In genomic region chr19:28608292-28608691, GRCh38 we compare ENCODE assay signal across 25 cellular contexts.
"Had no signal": no experiment of that assay in that cellular context is flagged by ENCODE, and none has a peak within 500 bp of the region (broad histone marks: within the 10 kb centered on the region; RNA-seq: fewer than 3 reads in every experiment).

No MANE protein-coding gene starts in this region.

- H3K4me3 ChIP-seq: coronary artery, dorsolateral prefrontal cortex, esophagus muscularis mucosa, gastroesophageal sphincter, heart left ventricle, hepatocyte, left lung, lower lobe of right lung, mucosa of descending colon had no signal

- ATAC-seq: foreskin keratinocyte, gastroesophageal sphincter, heart left ventricle, left lung, left ventricle myocardium superior, lower lobe of right lung, mucosa of descending colon had no signal

- H3K4me2 ChIP-seq: hepatocyte had no signal

- H3K27ac ChIP-seq: coronary artery, dorsolateral prefrontal cortex, esophagus muscularis mucosa, foreskin keratinocyte, gastroesophageal sphincter, heart left ventricle, hepatocyte, left lung, lower lobe of right lung had no signal

- H3K36me3 Mint-ChIP-seq: immature natural killer cell, mesothelial cell of epicardium had no signal

- FAIRE-seq: colon, endothelial cell of umbilical vein, frontal cortex, kidney had no signal

- H3K27me3 ChIP-seq: dorsolateral prefrontal cortex, esophagus muscularis mucosa, foreskin keratinocyte, gastroesophageal sphincter, heart left ventricle, hepatocyte, left lung had no signal

- H3K4me1 Mint-ChIP-seq: immature natural killer cell, mesothelial cell of epicardium had no signal

- H2AFZ ChIP-seq: hepatocyte had no signal

- H3K27me3 Mint-ChIP-seq: naive B cell had no signal

- H3K4me1 ChIP-seq: esophagus muscularis mucosa, foreskin keratinocyte, gastroesophageal sphincter, left lung, lower lobe of right lung had no signal

- H3K36me3 ChIP-seq: esophagus muscularis mucosa, gastroesophageal sphincter, heart left ventricle, left lung, lower lobe of right lung had no signal

- H3K4me3 Mint-ChIP-seq: immature natural killer cell, mesothelial cell of epicardium, naive B cell had no signal

- DNase-seq: dermis blood vessel endothelial cell; dorsolateral prefrontal cortex; effector CD4-positive, alpha-beta T cell; effector memory CD4-positive, alpha-beta T cell; foreskin keratinocyte; heart left ventricle; hypothalamus; immature natural killer cell; islet precursor cell; kidney; kidney glomerular epithelial cell; left lung; left ventricle myocardium superior; lower lobe of right lung; mesenchymal stem cell; mucosa of descending colon; naive B cell had no signal

- H3K27ac Mint-ChIP-seq: immature natural killer cell, mesothelial cell of epicardium had no signal

- H3K79me2 ChIP-seq: hepatocyte had no signal
